15 cellular contexts compared by ENCODE assay signal in the genomic region with DNA sequence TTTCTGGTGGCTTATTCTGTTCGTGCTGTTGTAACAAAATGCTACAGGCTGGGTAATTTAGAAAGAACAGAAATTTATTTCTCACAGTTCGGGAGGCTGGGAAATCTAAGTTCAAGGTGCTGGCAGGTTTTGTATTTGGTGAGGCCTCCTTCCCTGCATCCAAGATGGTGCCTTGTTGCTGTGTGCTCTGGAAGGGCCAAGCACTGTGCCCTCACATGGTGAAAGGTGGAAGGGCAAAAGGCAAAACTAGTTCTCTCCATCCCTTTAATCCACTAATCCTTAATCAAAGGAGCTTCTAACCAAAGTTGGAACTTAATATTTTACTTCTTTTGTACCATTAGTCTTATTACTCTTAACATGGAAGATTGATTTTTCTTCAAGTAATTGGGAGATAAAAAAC. TPM values are rescaled to one million over a fixed set of nuclear protein-coding genes. Genes with fewer than 3 reads are reported as not detected.
DNase-seq lines count a peak whose midpoint lies in the region; ATAC-seq, FAIRE-seq and TF ChIP-seq lines count a peak whose summit lies in the region.
"Had no signal": no experiment of that assay in that cellular context is flagged by ENCODE, and none has a peak within 500 bp of the region (broad histone marks: within the 10 kb centered on the region; RNA-seq: fewer than 3 reads in every experiment).

No MANE protein-coding gene starts in this region.

- no peak overlapping the region for H2BK5ac ChIP-seq in mesendoderm (ENCODE audit: low read length)

- peak; percentile 34; the same call in 1 of the 3 replicates for ATAC-seq in GM12878

- H3K9ac ChIP-seq in Loucy (ENCODE audit: low read depth, low read length, poor library complexity, severe bottlenecking) (no peak overlapping the region), GM12878 (ENCODE audit: control insufficient read depth, insufficient read depth, low read length) (no peak overlapping the region), mesendoderm (ENCODE audit: low read length) (no peak overlapping the region), SK-N-SH (no peak overlapping the region)

- TF ChIP-seq CTCF in GM12873 (IDR thresholded peaks at IDR 0.05; ENCODE audit: insufficient read depth, low read depth, low read length, missing control alignments) (peak; percentile 8), Loucy (conservative IDR thresholded peaks at IDR 0.05; ENCODE audit: low read length) (peak; percentile 35), GM12878 (IDR thresholded peaks at IDR 0.05 in 2 of 3, conservative IDR thresholded peaks at IDR 0.05 in 1 of 3; ENCODE audit: control insufficient read depth in 2 of 3, extremely low read depth in 1 of 3, insufficient read depth in 1 of 3, low read depth in 3 of 3, low read length in 3 of 3) (0 out of 6 replicates have a peak, but pooled peaks of 1 of the 3 experiments have one; percentile 7), SK-N-SH (IDR thresholded peaks at IDR 0.05) (no peak)

- H2AK5ac ChIP-seq in mesendoderm (ENCODE audit: low read length) = no peak overlapping the region

- POLR2A ChIA-PET in GM12878 (lab: Charles Lee) (no interaction called here), SK-N-SH (lab: Yijun Ruan, JAX) (no interaction called here)

- SMC1A ChIA-PET in GM12878 (lab: Charles Lee; ENCODE audit: uncharacterized antibody, unreplicated experiment) = interaction anchor here (0.9 to 1.8 kb wide), 2 partner anchors 23 to 127 kb away, joined by 3 to 5 read pairs; no protein-coding TSS in a partner anchor

- FAIRE-seq in GM12878 (lab: Jason Lieb, UNC) = no peak

- H3K4me3 ChIP-seq in Loucy (ENCODE audit: low read length, poor library complexity, severe bottlenecking) = no peak overlapping the region
- no peak overlapping the region for H3K4me3 ChIP-seq in GM12878
- no peak overlapping the region for H3K4me3 ChIP-seq in mesendoderm (ENCODE audit: low read length)
- no peak overlapping the region for H3K4me3 ChIP-seq in SK-N-SH (ENCODE audit: low read depth in 2 of 2, low read length in 1 of 2)

- peaks cover 7% of the 10 kb centered on the region for H3K79me1 ChIP-seq in mesendoderm (ENCODE audit: low read length)

- H3K4ac ChIP-seq in mesendoderm (ENCODE audit: low read depth, low read length) = no peak overlapping the region

- no peak overlapping the region for H3K56ac ChIP-seq in mesendoderm (ENCODE audit: low read length)

- H3F3A ChIP-seq in Loucy (ENCODE audit: low read depth) (no peaks in the 10 kb centered on the region), SK-N-SH (replicated peaks; ENCODE audit: insufficient read depth) (peaks cover 9% of the 10 kb centered on the region)

- no peak overlapping the region for H3K18ac ChIP-seq in mesendoderm (ENCODE audit: low read length)

- H3K9me3 ChIP-seq in Loucy (ENCODE audit: insufficient read depth, low read depth, low read length) = no peaks in the 10 kb centered on the region
- H3K9me3 ChIP-seq in GM12878 (replicated peaks; ENCODE audit: control insufficient read depth, insufficient read depth, low read length) = peaks cover 3% of the 10 kb centered on the region; the same call in 2 of the 3 replicates
- no peaks in the 10 kb centered on the region for H3K9me3 ChIP-seq in SK-N-SH

- H3K4me1 ChIP-seq in Loucy (ENCODE audit: insufficient read depth, low read length, poor library complexity, severe bottlenecking) (peaks cover 30% of the 10 kb centered on the region), GM12878 (ENCODE audit: control insufficient read depth, insufficient read depth, low read length) (no peaks in the 10 kb centered on the region), mesendoderm (ENCODE audit: control insufficient read depth, low read depth, low read length) (peaks cover 2% of the 10 kb centered on the region), SK-N-SH (ENCODE audit: control insufficient read depth in 1 of 2, insufficient read depth in 2 of 2, low read depth in 1 of 2, low read length in 1 of 2) (no peaks in the 10 kb centered on the region)

- H4K8ac ChIP-seq in mesendoderm (ENCODE audit: low read depth, low read length) = no peak overlapping the region

- H3K23ac ChIP-seq in mesendoderm (ENCODE audit: low read length) = no peak overlapping the region

- CTCF ChIA-PET in GM12878 (lab: Yijun Ruan, JAX) (interaction anchor here (0.7 to 2.2 kb wide), 6 partner anchors 11 to 23 kb away, joined by 3 to 12 read pairs (median 4); no protein-coding TSS in a partner anchor), SK-N-SH (lab: Yijun Ruan, JAX) (interaction anchor here (0.6 to 0.7 kb wide), 2 partner anchors 45 to 523 kb away, joined by 3 read pairs; no protein-coding TSS in a partner anchor)

- no peak overlapping the region for H2BK120ac ChIP-seq in mesendoderm (ENCODE audit: low read depth, low read length)

- 0 out of 2 replicates have a peak, but pooled peaks cover 3% of the 10 kb centered on the region for H3K9me2 ChIP-seq in Loucy (replicated peaks; ENCODE audit: low read depth, low read length)
- H3K9me2 ChIP-seq in SK-N-SH = no peaks in the 10 kb centered on the region

- peaks cover 5% of the 10 kb centered on the region for H4K20me1 ChIP-seq in Loucy (ENCODE audit: insufficient read depth, low read length, poor library complexity, severe bottlenecking)
- no peaks in the 10 kb centered on the region for H4K20me1 ChIP-seq in GM12878 (ENCODE audit: control insufficient read depth, insufficient read depth)
- H4K20me1 ChIP-seq in SK-N-SH (ENCODE audit: insufficient read depth) = no peaks in the 10 kb centered on the region

- H2AFZ ChIP-seq in Loucy (ENCODE audit: low read length) = no peak overlapping the region
- H2AFZ ChIP-seq in GM12878 (ENCODE audit: control insufficient read depth, low read depth, low read length) = no peak overlapping the region
- H2AFZ ChIP-seq in SK-N-SH (ENCODE audit: low read depth) = no peak overlapping the region

- H3K4me2 ChIP-seq in Loucy (ENCODE audit: low read depth, low read length, poor library complexity, severe bottlenecking) (no peak overlapping the region), GM12878 (ENCODE audit: control insufficient read depth, insufficient read depth) (no peak overlapping the region), mesendoderm (ENCODE audit: low read length) (no peak overlapping the region), SK-N-SH (no peak overlapping the region)

- no peak for TF ChIP-seq POLR2A in GM12878 (IDR thresholded peaks at IDR 0.05; ENCODE audit: low read depth, low read length)

- in situ Hi-C loops in GM12878 (cut with MboI) = no loop called here

- no peak overlapping the region for H2BK15ac ChIP-seq in mesendoderm (replicated peaks; ENCODE audit: low read depth)

- intact Hi-C loops in GM12878 (cut with micrococcal nuclease; ENCODE audit: unreplicated experiment) = no loop called here

- H3K36me3 ChIP-seq in Loucy (ENCODE audit: insufficient read depth, low read length) (peaks cover 74% of the 10 kb centered on the region), GM12878 (ENCODE audit: control insufficient read depth in 2 of 2, insufficient read depth in 2 of 2, low read length in 1 of 2) (peaks cover 1 to 31% of the 10 kb centered on the region in 2 experiments; a peak in 3 of 4 replicates), mesendoderm (ENCODE audit: control insufficient read depth, insufficient read depth, low read length) (peaks cover 9% of the 10 kb centered on the region), SK-N-SH (replicated peaks in 1 of 2; ENCODE audit: control insufficient read depth in 1 of 2, insufficient read depth in 2 of 2, low read length in 1 of 2) (peaks cover 91 to 94% of the 10 kb centered on the region in 2 experiments)

- H3K79me2 ChIP-seq in Loucy (ENCODE audit: insufficient read depth, low read length) (peaks cover 19% of the 10 kb centered on the region), GM12878 (ENCODE audit: control insufficient read depth, insufficient read depth, low read length) (peaks cover 3% of the 10 kb centered on the region), mesendoderm (ENCODE audit: control insufficient read depth, insufficient read depth, low read length) (peaks cover 2% of the 10 kb centered on the region), SK-N-SH (ENCODE audit: insufficient read depth) (peaks cover 9% of the 10 kb centered on the region)

- no TSS peak for BruUV-seq in GM12878 (replicated peaks; lab: Mats Ljungman, UMichigan)

- TF ChIP-seq RAD21 in GM12878 (IDR thresholded peaks at IDR 0.05; ENCODE audit: insufficient read depth, low read depth, low read length) (no peak), SK-N-SH (IDR thresholded peaks at IDR 0.05; ENCODE audit: low read length) (no peak)

- TF ChIP-seq EP300 in GM12878 (IDR thresholded peaks at IDR 0.05; ENCODE audit: borderline replicate concordance in 1 of 2, control insufficient read depth in 1 of 2, low read depth in 2 of 2, low read length in 2 of 2) (no peak), SK-N-SH (IDR thresholded peaks at IDR 0.05; ENCODE audit: borderline replicate concordance in 1 of 2, low read depth in 1 of 2, low read length in 1 of 2) (no peak)

- H3K27me3 ChIP-seq in Loucy (ENCODE audit: insufficient read depth, low read length, poor library complexity, severe bottlenecking) = no peaks in the 10 kb centered on the region
- no peaks in the 10 kb centered on the region for H3K27me3 ChIP-seq in GM12878 (replicated peaks in 1 of 2; ENCODE audit: control insufficient read depth in 2 of 2, insufficient read depth in 2 of 2, low read length in 1 of 2)
- H3K27me3 ChIP-seq in mesendoderm (ENCODE audit: insufficient read depth, low read length, poor library complexity) = no peaks in the 10 kb centered on the region
- H3K27me3 ChIP-seq in SK-N-SH (ENCODE audit: insufficient read depth) = no peaks in the 10 kb centered on the region

- 100% methylated on average over 2 of the region's 2 CpGs for WGBS in GM12878 (ENCODE audit: insufficient coverage, insufficient replicate concordance, low lambda C conversion rate, missing lambda C conversion rate)
- WGBS in mesendoderm (ENCODE audit: extremely low coverage, insufficient coverage, low lambda C conversion rate) = no CpG with 5 or more reads among the region's 2 CpGs
- 95% methylated on average over 2 of the region's 2 CpGs for WGBS in SK-N-SH (ENCODE audit: low lambda C conversion rate)

- no peak for DNase-seq in GM12878 (ENCODE audit: low read depth, low spot score)
- peak; percentile 45 for DNase-seq in mesendoderm
- no peak for DNase-seq in NCI-H82 treated with DMSO at 0.1 percent for 48 hours (lab: John Stamatoyannopoulos, UW; ENCODE audit: unreplicated experiment)
- no peak for DNase-seq in SK-N-SH
- no peak for DNase-seq in midbrain (lab: John Stamatoyannopoulos, UW)
- DNase-seq: DMS 273 treated with DMSO at 0.1 percent for 48 hours, GDM1, HCEC 1CT, KG1, NCI-H1092 treated with DMSO at 0.1 percent for 48 hours, NCI-H2081 treated with DMSO at 0.1 percent for 48 hours, NCI-H510A treated with DMSO at 0.1 percent for 48 hours, SHP77 treated with DMSO at 0.1 percent for 48 hours had no signal

- H4K5ac ChIP-seq in mesendoderm (ENCODE audit: low read length) = no peak overlapping the region

- RAD21 ChIA-PET in GM12878 (lab: Charles Lee; ENCODE audit: unreplicated experiment) = interaction anchor here (1.4 kb wide), 1 partner anchor 10 kb away, joined by 5 read pairs; no protein-coding TSS in a partner anchor

- H3K27ac ChIP-seq in GM12878 (ENCODE audit: control insufficient read depth, insufficient read depth) (no peak overlapping the region), mesendoderm (ENCODE audit: low read depth, low read length) (no peak overlapping the region), SK-N-SH (ENCODE audit: low read depth in 2 of 2, low read length in 1 of 2) (no peak overlapping the region)

RNA-seq across cellular contexts. Expression of a gene that starts 7.4 kb away (rescaled TPM):
- 56.5 and 60.0 TPM in 2 replicates for total RNA-seq in GM12878 (2013; cell fraction: nucleolus; rRNA removed)
- total RNA-seq in GM12878 (2014; rRNA removed) (54.1 and 60.4 TPM in 2 replicates), GM12878 (2014; rRNA removed; fragmentation: Illumina TruSeq; extraction: Trizol) (42.1 and 46.8 TPM in 2 replicates), GM12878 (2021) (62.1 and 63.0 TPM in 2 replicates)
- polyA plus RNA-seq in GM12878 (2011; ENCODE audit: low read depth) = 14.5 TPM
- polyA plus RNA-seq in GM12878 (2011; rRNA removed) (63.1 and 105 TPM in 2 replicates), GM12878 (2014; fragmentation: Illumina TruSeq; extraction: Trizol) (43.7 and 55.7 TPM in 2 replicates), GM12878 (2014; fragmentation: Nextera tagmentation; extraction: Ambion mirVana) (10 to 100 TPM; 13.1 to 17.9 TPM), GM12878 (2014; rRNA removed) (52.7 and 63.0 TPM in 2 replicates), GM12878 (2016; fragmentation: Nextera tagmentation; extraction: Ambion mirVana) (10 to 100 TPM; 89.7 to 99.0 TPM), SK-N-SH (2012; rRNA removed) (15.4 and 18.5 TPM in 2 replicates)
- polyA plus RNA-seq in GM12878 (2011; cell fraction: cytosol; rRNA removed) = 17.8 and 19.2 TPM in 2 replicates
- 18.9 and 21.4 TPM in 2 replicates for polyA plus RNA-seq in GM12878 (2011; cell fraction: nucleus; rRNA removed)
- 18.3 and 24.9 TPM in 2 replicates for polyA plus RNA-seq in GM12878 (2012)
- polyA minus RNA-seq in GM12878 (2011; rRNA and poly(A)+ RNA removed) = 21.8 and 27.0 TPM in 2 replicates
- 9.9 and 12.6 TPM in 2 replicates for polyA minus RNA-seq in GM12878 (2011; cell fraction: cytosol; rRNA and poly(A)+ RNA removed)
- 56.1 and 87.4 TPM in 2 replicates for polyA minus RNA-seq in GM12878 (2011; cell fraction: nucleus; rRNA and poly(A)+ RNA removed)
- 44.0 TPM for polyA plus RNA-seq in mesendoderm (2013, experiment 1 of 2)
- polyA plus RNA-seq in mesendoderm (2013, experiment 2 of 2) = 41.8 TPM
- polyA plus RNA-seq in SK-N-SH (2012; cell fraction: cytosol; rRNA removed) = 24.7 and 39.6 TPM in 2 replicates
- 8.2 and 8.3 TPM in 2 replicates for polyA plus RNA-seq in SK-N-SH (2012; cell fraction: nucleus; rRNA removed)

RNA-seq across cellular contexts. Expression of a gene that starts 56.7 kb away (rescaled TPM):
- 51.2 and 53.8 TPM in 2 replicates for total RNA-seq in GM12878 (2013; cell fraction: nucleolus; rRNA removed)
- total RNA-seq in GM12878 (2014; rRNA removed) (20.7 and 21.1 TPM in 2 replicates), GM12878 (2014; rRNA removed; fragmentation: Illumina TruSeq; extraction: Trizol) (32.6 and 32.7 TPM in 2 replicates), GM12878 (2021) (23.3 and 26.3 TPM in 2 replicates)
- polyA plus RNA-seq in GM12878 (2011; ENCODE audit: low read depth) = 7.2 TPM
- polyA plus RNA-seq in GM12878 (2011; rRNA removed) (27.7 and 48.5 TPM in 2 replicates), GM12878 (2014; fragmentation: Illumina TruSeq; extraction: Trizol) (27.3 and 30.3 TPM in 2 replicates), GM12878 (2014; fragmentation: Nextera tagmentation; extraction: Ambion mirVana) (10 to 100 TPM; 15.5 to 27.4 TPM), GM12878 (2014; rRNA removed) (11.3 and 15.6 TPM in 2 replicates), GM12878 (2016; fragmentation: Nextera tagmentation; extraction: Ambion mirVana) (10 to 100 TPM; 32.9 to 36.5 TPM), SK-N-SH (2012; rRNA removed) (7.7 and 8.9 TPM in 2 replicates)
- polyA plus RNA-seq in GM12878 (2011; cell fraction: cytosol; rRNA removed) = 10.2 and 10.9 TPM in 2 replicates
- polyA plus RNA-seq in GM12878 (2011; cell fraction: nucleus; rRNA removed) = 16.9 and 17.0 TPM in 2 replicates
- polyA plus RNA-seq in GM12878 (2012) = 13.5 and 20.1 TPM in 2 replicates
- 8.0 and 11.0 TPM in 2 replicates for polyA minus RNA-seq in GM12878 (2011; rRNA and poly(A)+ RNA removed)
- 4.7 and 6.3 TPM in 2 replicates for polyA minus RNA-seq in GM12878 (2011; cell fraction: cytosol; rRNA and poly(A)+ RNA removed)
- polyA minus RNA-seq in GM12878 (2011; cell fraction: nucleus; rRNA and poly(A)+ RNA removed) = 7.9 and 11.7 TPM in 2 replicates
- polyA plus RNA-seq in mesendoderm (2013, experiment 1 of 2) = 16.9 TPM
- polyA plus RNA-seq in mesendoderm (2013, experiment 2 of 2) = 16.8 TPM
- 8.0 and 11.2 TPM in 2 replicates for polyA plus RNA-seq in SK-N-SH (2012; cell fraction: cytosol; rRNA removed)
- polyA plus RNA-seq in SK-N-SH (2012; cell fraction: nucleus; rRNA removed) = 15.1 and 16.8 TPM in 2 replicates
